ENCODE assay signal across 8 cellular contexts in the genomic region with DNA sequence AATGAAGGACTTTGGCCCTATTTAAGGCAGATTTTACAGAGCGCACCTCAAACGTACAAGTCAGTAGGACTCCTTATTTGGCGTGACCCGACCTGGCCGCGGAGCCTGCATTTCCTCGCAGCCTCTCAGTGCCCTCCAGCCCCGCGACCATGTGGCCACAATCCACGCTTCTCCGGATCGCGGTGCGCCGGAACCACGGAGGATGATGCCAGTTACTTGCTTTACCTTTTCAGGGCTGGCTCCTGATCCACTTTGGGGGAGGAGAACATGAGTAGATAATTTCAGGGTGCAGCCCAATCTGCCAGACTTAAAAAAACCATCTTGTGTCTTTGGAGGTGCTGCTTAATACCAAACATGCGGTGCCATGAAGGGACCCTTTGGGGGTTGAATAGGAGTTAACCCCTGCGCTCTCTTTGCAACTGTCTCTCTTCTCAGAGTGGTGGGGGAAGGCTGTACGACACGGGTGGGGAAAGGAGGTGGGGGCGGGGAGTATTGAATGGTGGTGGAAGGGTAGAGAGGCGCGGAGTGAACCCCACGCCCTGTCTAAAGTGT. TPM values are rescaled to one million over a fixed set of nuclear protein-coding genes. Genes with fewer than 3 reads are reported as not detected.
A peak's percentile ranks its signal among the peaks of the same experiment; 100 is the strongest.
DNase-seq lines count a peak whose midpoint lies in the region; ATAC-seq and TF ChIP-seq lines count a peak whose summit lies in the region.

No MANE protein-coding gene starts in this region.

- no peak for DNase-seq in HL-60 (ENCODE audit: low read depth in 1 of 2, low spot score in 1 of 2)
- DNase-seq in activated CD8-positive, alpha-beta memory T cell treated with anti-CD3 and anti-CD28 coated beads, Interleukin-2, amount 50 U/mL, for 48 hours, result peak; percentile 70
- DNase-seq in progenitor cell of endocrine pancreas (ENCODE audit: low spot score, unreplicated experiment), result no peak
- DNase-seq in NCI-H2107 treated with DMSO at 0.1 percent for 48 hours (lab: John Stamatoyannopoulos, UW; ENCODE audit: unreplicated experiment), result no peak
- DNase-seq in NCI-H1092 (lab: John Stamatoyannopoulos, UW), result no peak
- no peak for DNase-seq in NCI-H187 (lab: John Stamatoyannopoulos, UW)

- TF ChIP-seq CTCF in HL-60 (IDR thresholded peaks at IDR 0.05; ENCODE audit: insufficient read depth, low read length) (no peak), gastroesophageal sphincter (IDR thresholded peaks at IDR 0.05) (no peak), progenitor cell of endocrine pancreas (IDR thresholded peaks at IDR 0.05; ENCODE audit: unreplicated experiment) (no peak)

- peaks cover 0 to 34% (median 10%) of the 10 kb centered on the region in 3 donors for H3K4me1 ChIP-seq in gastroesophageal sphincter

- peaks cover 29% of the 10 kb centered on the region for H3K4me1 Mint-ChIP-seq in progenitor cell of endocrine pancreas (ENCODE audit: low read depth)

- ATAC-seq in gastroesophageal sphincter (no peak), GM21515 (IDR thresholded peaks at IDR 0.05; ENCODE audit: unreplicated experiment) (no peak)

- TF ChIP-seq EP300 in gastroesophageal sphincter (IDR thresholded peaks at IDR 0.05), result no peak

- no peaks in the 10 kb centered on the region for H3K36me3 ChIP-seq in gastroesophageal sphincter

- no peaks in the 10 kb centered on the region for H3K36me3 Mint-ChIP-seq in progenitor cell of endocrine pancreas (ENCODE audit: insufficient read depth)

- H3K4me3 Mint-ChIP-seq in progenitor cell of endocrine pancreas (ENCODE audit: low read depth), result peak overlapping the region; percentile 84

- 26 to 42% methylated on average over 10 to 12 of the region's 24 CpGs for WGBS in gastroesophageal sphincter (ENCODE audit: low coverage in 1 of 2), 2 donors

- no peaks in the 10 kb centered on the region for H3K9me3 Mint-ChIP-seq in progenitor cell of endocrine pancreas (ENCODE audit: low read depth)

- H3K27me3 ChIP-seq in HL-60 (ENCODE audit: insufficient read depth, poor library complexity, severe bottlenecking) (no peaks in the 10 kb centered on the region), gastroesophageal sphincter (no peaks in the 10 kb centered on the region)

- H3K4me3 ChIP-seq in HL-60 (replicated peaks; ENCODE audit: insufficient read depth, low read length), result peak overlapping the region; percentile 59
- peak overlapping the region; percentile 76 to 86 for H3K4me3 ChIP-seq in gastroesophageal sphincter

- no peaks in the 10 kb centered on the region for H3K27me3 Mint-ChIP-seq in progenitor cell of endocrine pancreas

- H3K9me3 ChIP-seq in gastroesophageal sphincter, result no peaks in the 10 kb centered on the region

- TF ChIP-seq POLR2A in gastroesophageal sphincter (IDR thresholded peaks at IDR 0.05), result no peak

- peak overlapping the region; percentile 94 for H3K27ac Mint-ChIP-seq in progenitor cell of endocrine pancreas

- H3K27ac ChIP-seq in HL-60 (replicated peaks) (peak overlapping the region; percentile 83), gastroesophageal sphincter (peak overlapping the region in 3 of 4 donors; percentile 92 to 98 (median 94))

RNA-seq across cellular contexts. Expression of a gene that starts 1.5 kb away (rescaled TPM):
- total RNA-seq in gastroesophageal sphincter (1 to 10 TPM; 5.1 to 8.0 (median 5.5) TPM), progenitor cell of endocrine pancreas (15.7 and 16.7 TPM in 2 replicates)

RNA-seq across cellular contexts. Expression of a gene that starts 14.0 kb away (rescaled TPM):
- total RNA-seq in gastroesophageal sphincter (10 to 100 TPM; 10.8 to 20.9 (median 12.5) TPM), progenitor cell of endocrine pancreas (37.7 and 38.7 TPM in 2 replicates)

RNA-seq across cellular contexts. Expression of a gene that starts 28.1 kb away (rescaled TPM):
- total RNA-seq in gastroesophageal sphincter (1 to 10 TPM; 3.2 to 6.7 (median 5.0) TPM), progenitor cell of endocrine pancreas (20.4 and 21.1 TPM in 2 replicates)
